In the genomic region with DNA sequence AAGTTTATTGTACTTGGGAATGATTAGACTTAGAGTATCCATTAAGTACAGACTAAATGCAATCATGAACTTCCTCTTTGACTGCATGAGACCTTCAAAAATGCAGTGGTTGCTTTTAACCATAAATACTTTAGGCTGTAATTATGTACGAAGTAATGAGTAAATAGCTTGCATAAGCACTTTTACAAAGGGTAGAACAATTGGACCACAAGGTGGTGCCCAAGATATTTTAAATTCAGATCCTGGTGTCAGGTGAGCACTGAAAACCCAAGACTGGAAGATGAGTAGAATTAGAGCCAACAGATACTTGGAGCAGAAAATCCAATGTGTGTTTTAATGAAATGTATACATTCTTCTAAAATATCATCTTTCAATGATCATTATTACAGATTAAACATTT, we compare ENCODE assay signal across 8 cellular contexts. TPM values are rescaled to one million over a fixed set of nuclear protein-coding genes. Genes with fewer than 3 reads are reported as not detected.
A peak's percentile ranks its signal among the peaks of the same experiment; 100 is the strongest.
DNase-seq lines count a peak whose midpoint lies in the region; ATAC-seq and TF ChIP-seq lines count a peak whose summit lies in the region.

No MANE protein-coding gene starts in this region.

- no peak overlapping the region for H2BK120ac ChIP-seq in mesenchymal stem cell (ENCODE audit: low read depth, low read length)

- H3K36me3 ChIP-seq in HEK293 (ENCODE audit: control insufficient read depth in 2 of 2, insufficient read depth in 1 of 2, low read length in 2 of 2) (no peaks in the 10 kb centered on the region), mesenchymal stem cell (ENCODE audit: control insufficient read depth in 1 of 2, insufficient read depth in 2 of 2, low read depth in 1 of 2, low read length in 2 of 2) (no peaks in the 10 kb centered on the region)

- POLR2A ChIA-PET in HEK293 (lab: Yijun Ruan, JAX) = no interaction called here

- no peaks in the 10 kb centered on the region for H3K79me1 ChIP-seq in mesenchymal stem cell (replicated peaks; ENCODE audit: low read length, poor library complexity, severe bottlenecking)

- no peak overlapping the region for H2BK15ac ChIP-seq in mesenchymal stem cell (ENCODE audit: low read depth, poor library complexity, severe bottlenecking)

- H4K8ac ChIP-seq in mesenchymal stem cell (ENCODE audit: low read length) = no peak overlapping the region

- H2AK5ac ChIP-seq in mesenchymal stem cell (ENCODE audit: low read length, severe bottlenecking) = no peak overlapping the region

- H2BK12ac ChIP-seq in mesenchymal stem cell (ENCODE audit: low read length in 2 of 2) = no peak overlapping the region

- H3K4me2 ChIP-seq in mesenchymal stem cell (ENCODE audit: low read length, poor library complexity, severe bottlenecking) = no peak overlapping the region

- WGBS in mesenchymal stem cell = 67% methylated on average over 1 of the region's 1 CpG

- H3K18ac ChIP-seq in mesenchymal stem cell (ENCODE audit: low read depth in 1 of 2, low read length in 2 of 2) = no peak overlapping the region

- H3K27ac ChIP-seq in HEK293 (ENCODE audit: extremely low read depth, low read depth, low read length) (no peak overlapping the region), mesenchymal stem cell (ENCODE audit: low read length, poor library complexity, severe bottlenecking) (no peak overlapping the region)

- no peak overlapping the region for H4K91ac ChIP-seq in mesenchymal stem cell (ENCODE audit: low read length)

- DNase-seq in COR-L47 (lab: John Stamatoyannopoulos, UW) = peak; percentile 27
- DNase-seq in NCI-H82 (lab: John Stamatoyannopoulos, UW) = peak; percentile 78
- DNase-seq in central memory CD4-positive, alpha-beta T cell = peak; percentile 24
- DNase-seq in mesenchymal stem cell = peak; percentile 39
- DNase-seq in activated T-cell treated with anti-CD3 and anti-CD28 coated beads, Interleukin-2, amount 50 U/mL, for 48 hours = no peak
- no peak for DNase-seq in stimulated activated CD4-positive, alpha-beta T cell treated with anti-CD3 and anti-CD28 coated beads, Interleukin-2, amount 100 ng/mL, for 24 hours

- H3K4me3 ChIP-seq in HEK293 (ENCODE audit: low read depth, low read length) (no peak overlapping the region), mesenchymal stem cell (ENCODE audit: insufficient read depth in 1 of 2, low read depth in 1 of 2, low read length in 2 of 2) (no peak overlapping the region)

- no peak overlapping the region for H3K4ac ChIP-seq in mesenchymal stem cell (ENCODE audit: low read depth in 1 of 2, low read length in 2 of 2)

- TF ChIP-seq CTCF in HEK293 (tag by site-specific recombination; IDR thresholded peaks at IDR 0.05) = peak; percentile 24; the same call in 1 of the 2 replicates

- no peak overlapping the region for H2BK5ac ChIP-seq in mesenchymal stem cell (ENCODE audit: low read depth, low read length, poor library complexity, severe bottlenecking)

- peaks cover 7% of the 10 kb centered on the region for H3K4me1 ChIP-seq in HEK293 (ENCODE audit: control insufficient read depth, insufficient read depth, low read length)
- no peaks in the 10 kb centered on the region for H3K4me1 ChIP-seq in mesenchymal stem cell (ENCODE audit: control insufficient read depth, insufficient read depth, low read depth, low read length)

- H3K23ac ChIP-seq in mesenchymal stem cell (ENCODE audit: low read length in 2 of 2) = no peak overlapping the region

- H3K9ac ChIP-seq in mesenchymal stem cell (ENCODE audit: low read length) = no peak overlapping the region

- H3K9me3 ChIP-seq in HEK293 (ENCODE audit: control insufficient read depth, insufficient read depth, low read depth, low read length) (no peaks in the 10 kb centered on the region), mesenchymal stem cell (ENCODE audit: control insufficient read depth, low read length) (no peaks in the 10 kb centered on the region)

- CTCF ChIA-PET in HEK293 (lab: Yijun Ruan, JAX) = interaction anchor here (0.6 to 8.6 kb wide), 18 partner anchors 10 to 836 kb away, joined by 3 to 115 read pairs (median 4); no protein-coding TSS in a partner anchor

- peaks cover 0 to 7% of the 10 kb centered on the region in 2 experiments for H3K27me3 ChIP-seq in mesenchymal stem cell (ENCODE audit: control insufficient read depth in 1 of 2, insufficient read depth in 1 of 2, low read length in 2 of 2)

- no peak overlapping the region for H2AFZ ChIP-seq in mesenchymal stem cell (ENCODE audit: low read depth, low read length)

- ATAC-seq in GM19395 (IDR thresholded peaks at IDR 0.05; ENCODE audit: unreplicated experiment) = no peak

- no peak overlapping the region for H3K14ac ChIP-seq in mesenchymal stem cell (ENCODE audit: low read length in 2 of 2)

TF ChIP-seq in HEK293, 187 proteins besides CTCF, POLR2A, EP300 and RAD21 (continues in another document):
- TF ChIP-seq ZNF654 (tag by site-specific recombination; IDR thresholded peaks at IDR 0.05; ENCODE audit: low read depth) (peak; percentile 84), ZNF362 (tag by site-specific recombination; IDR thresholded peaks at IDR 0.05) (no peak), ZBTB17 (tag by site-specific recombination; IDR thresholded peaks at IDR 0.05) (peak; percentile 51), ZNF221 (tag by site-specific recombination; IDR thresholded peaks at IDR 0.05; ENCODE audit: borderline replicate concordance) (no peak), ZNF24 (tag by site-specific recombination; IDR thresholded peaks at IDR 0.05) (0 out of 2 replicates have a peak, but pooled peaks have one; percentile 20), ZNF335 (tag by site-specific recombination; conservative IDR thresholded peaks at IDR 0.05) (0 out of 2 replicates have a peak, but pooled peaks have one; percentile 8), FEZF1 (tag by site-specific recombination; IDR thresholded peaks at IDR 0.05) (no peak), HIC1 (tag by site-specific recombination; IDR thresholded peaks at IDR 0.05) (no peak), ZFP37 (tag by site-specific recombination; IDR thresholded peaks at IDR 0.05) (peak; percentile 17; the same call in 1 of the 2 replicates), BCL11B (tag by site-specific recombination; IDR thresholded peaks at IDR 0.05; ENCODE audit: low read depth) (no peak), ZNF514 (tag by site-specific recombination; IDR thresholded peaks at IDR 0.05) (no peak), ZNF239 (tag by site-specific recombination; IDR thresholded peaks at IDR 0.05) (no peak), ZBTB20 (tag by site-specific recombination; IDR thresholded peaks at IDR 0.05) (0 out of 2 replicates have a peak, but pooled peaks have one; percentile 17), ZBTB44 (tag by site-specific recombination; IDR thresholded peaks at IDR 0.05) (peak; percentile 42; the same call in 1 of the 2 replicates), REPIN1 (tag by site-specific recombination; IDR thresholded peaks at IDR 0.05; ENCODE audit: low read depth) (no peak), ZNF561 (tag by site-specific recombination; IDR thresholded peaks at IDR 0.05; ENCODE audit: borderline replicate concordance) (peak; percentile 30; the same call in 1 of the 2 replicates), KLF7 (tag by site-specific recombination; IDR thresholded peaks at IDR 0.05; ENCODE audit: borderline replicate concordance) (no peak)

RNA-seq across cellular contexts. Expression of gene RHOU, which starts 43.4 kb away (rescaled TPM):
- 7.9 TPM for polyA plus RNA-seq in mesenchymal stem cell (2013, experiment 1 of 2)
- 7.8 TPM for polyA plus RNA-seq in mesenchymal stem cell (2013, experiment 2 of 2)

Comparison
In these comparisons a context has a peak if more than half of its experiments do, and no peak if none do; other contexts are left out.
1. DNase-seq: peak in COR-L47 (single experiment), NCI-H82 (single experiment), central memory CD4-positive, alpha-beta T cell (single experiment) and mesenchymal stem cell (single experiment); none in activated T-cell treated with anti-CD3 and anti-CD28 coated beads, Interleukin-2, amount 50 U/mL, for 48 hours (0 of 2) and stimulated activated CD4-positive, alpha-beta T cell treated with anti-CD3 and anti-CD28 coated beads, Interleukin-2, amount 100 ng/mL, for 24 hours (0 of 2).